Comparison of ENCODE assay signal across 1 cellular context in the genomic region with DNA sequence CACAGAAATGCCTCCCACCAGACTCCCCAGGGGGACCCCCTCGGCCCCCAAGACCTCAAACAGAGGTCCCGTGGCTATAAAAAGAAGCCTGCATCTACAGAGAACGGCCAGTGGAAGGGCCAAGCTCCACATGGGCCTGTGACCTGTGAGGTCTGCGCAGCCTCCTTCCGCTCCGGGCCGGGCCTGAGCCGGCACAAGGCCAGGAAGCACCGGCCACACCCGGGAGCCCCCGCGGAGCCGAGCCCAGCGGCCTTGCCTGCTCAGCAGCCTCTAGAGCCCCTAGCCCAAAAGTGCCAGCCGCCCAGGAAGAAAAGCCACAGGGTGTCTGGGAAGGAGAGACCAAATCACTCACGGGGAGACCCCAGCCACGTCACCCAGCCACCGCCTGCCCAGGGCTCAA.
TF ChIP-seq lines count a peak whose summit lies in the region.

No MANE protein-coding gene starts in this region.

TF ChIP-seq in IMR-90, 13 proteins besides CTCF, POLR2A, EP300 and RAD21:
- TF ChIP-seq CEBPB (IDR thresholded peaks at IDR 0.05; ENCODE audit: low read depth, low read length): no peak
- no peak for TF ChIP-seq NFE2L2 (IDR thresholded peaks at IDR 0.05; ENCODE audit: low read depth, low read length)
- no peak for TF ChIP-seq RCOR1 (IDR thresholded peaks at IDR 0.05; ENCODE audit: insufficient replicate concordance, low read length)
- no peak for TF ChIP-seq SMC3 (IDR thresholded peaks at IDR 0.05; ENCODE audit: low read depth, low read length)
- no peak for TF ChIP-seq MAFK (IDR thresholded peaks at IDR 0.05; ENCODE audit: low read depth, low read length)
- TF ChIP-seq RFX5 (IDR thresholded peaks at IDR 0.05; ENCODE audit: low read depth, low read length): no peak
- TF ChIP-seq BHLHE40 (IDR thresholded peaks at IDR 0.05; ENCODE audit: low read depth, low read length): no peak
- no peak for TF ChIP-seq MAZ (IDR thresholded peaks at IDR 0.05; ENCODE audit: borderline replicate concordance, low read depth, low read length)
